Comparison of ENCODE assay signal across 8 cellular contexts in the genomic region with DNA sequence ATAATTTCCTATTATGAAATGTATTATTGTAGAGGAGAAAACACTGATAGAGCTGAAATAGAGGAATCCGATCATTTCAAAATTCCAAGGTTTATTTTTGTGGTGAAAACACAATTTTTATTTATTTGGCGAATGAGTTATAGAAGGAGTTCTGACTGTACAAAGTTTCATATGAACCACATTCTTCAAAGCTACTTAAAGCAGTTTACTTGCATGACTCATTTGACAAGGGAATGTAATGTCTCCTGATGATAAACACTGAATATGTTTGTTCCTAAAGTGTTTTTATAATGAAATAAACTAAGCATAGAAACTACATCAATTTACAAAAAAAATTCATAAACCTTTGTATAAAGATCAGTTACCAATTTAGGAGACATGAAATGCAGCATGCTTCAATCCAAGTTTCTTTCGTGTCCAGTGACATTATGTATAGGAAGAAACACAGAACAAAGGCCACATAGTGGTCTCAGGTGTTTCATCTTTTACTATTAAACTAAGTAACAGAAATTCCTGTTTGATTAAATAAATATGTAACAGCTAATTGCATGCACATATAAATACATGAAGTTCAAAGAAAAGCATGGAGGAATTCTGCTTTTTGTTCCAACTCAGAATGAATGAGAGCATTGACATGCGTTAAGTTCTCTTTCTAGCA. TPM values are rescaled to one million over a fixed set of nuclear protein-coding genes. Genes with fewer than 3 reads are reported as not detected.
DNase-seq lines count a peak whose midpoint lies in the region; ATAC-seq and TF ChIP-seq lines count a peak whose summit lies in the region.

No MANE protein-coding gene starts in this region.

- H3K4me3 Mint-ChIP-seq in activated CD8-positive, alpha-beta T cell treated with anti-CD3 and anti-CD28 coated beads, Interleukin-2, amount 10 ng/mL, durations not matched to agents 7 days and 5 days, result peak overlapping the region; percentile 88

- H3K9me3 Mint-ChIP-seq in activated CD8-positive, alpha-beta T cell treated with anti-CD3 and anti-CD28 coated beads, Interleukin-2, amount 10 ng/mL, durations not matched to agents 7 days and 5 days (ENCODE audit: insufficient read depth), result no peaks in the 10 kb centered on the region

- TF ChIP-seq CTCF in tibial artery (IDR thresholded peaks at IDR 0.05), result no peak

- peak; percentile 42 for DNase-seq in CD1c-positive myeloid dendritic cell (ENCODE audit: extremely low spot score)
- DNase-seq in activated CD8-positive, alpha-beta T cell treated with anti-CD3 and anti-CD28 coated beads, Interleukin-2, amount 10 ng/mL, durations not matched to agents 7 days and 5 days, result no peak
- no peak for DNase-seq in left colon
- DNase-seq in NCI-H2196 (lab: John Stamatoyannopoulos, UW; ENCODE audit: unreplicated experiment), result no peak
- DNase-seq in NCI-H2029 treated with DMSO at 0.1 percent for 48 hours (lab: John Stamatoyannopoulos, UW), result no peak
- DNase-seq in NCI-H82 treated with DMSO at 0.1 percent for 48 hours (lab: John Stamatoyannopoulos, UW; ENCODE audit: unreplicated experiment), result no peak
- no peak for DNase-seq in tibial artery

- POLR2A ChIA-PET in activated CD8-positive, alpha-beta T cell treated with anti-CD3 and anti-CD28 coated beads, Interleukin-2, amount 10 ng/mL, durations not matched to agents 7 days and 5 days (lab: Charles Lee), result interaction anchor here (3.1 kb wide), 1 partner anchor 427 kb away, joined by 35 read pairs; the partner anchor contains the start of gene CTBS

- no peaks in the 10 kb centered on the region for H3K9me3 ChIP-seq in tibial artery

- no peaks in the 10 kb centered on the region for H3K27me3 Mint-ChIP-seq in activated CD8-positive, alpha-beta T cell treated with anti-CD3 and anti-CD28 coated beads, Interleukin-2, amount 10 ng/mL, durations not matched to agents 7 days and 5 days (ENCODE audit: low read depth)

- peak; percentile 62 for ATAC-seq in HG02981 (IDR thresholded peaks at IDR 0.05; ENCODE audit: unreplicated experiment)
- ATAC-seq in activated CD8-positive, alpha-beta T cell treated with anti-CD3 and anti-CD28 coated beads, Interleukin-2, amount 10 ng/mL, durations not matched to agents 7 days and 5 days, result peak; percentile 22
- ATAC-seq in left colon, result peak; percentile 48

- CTCF ChIA-PET in activated CD8-positive, alpha-beta T cell treated with anti-CD3 and anti-CD28 coated beads, Interleukin-2, amount 10 ng/mL, durations not matched to agents 7 days and 5 days (lab: Charles Lee), result interaction anchor here (1.2 to 10.0 kb wide), 4 partner anchors 18 to 288 kb away, joined by 3 to 177 read pairs (median 5); partner anchors contain the start of gene SAMD13

- peak overlapping the region; percentile 60 for H3K27ac Mint-ChIP-seq in activated CD8-positive, alpha-beta T cell treated with anti-CD3 and anti-CD28 coated beads, Interleukin-2, amount 10 ng/mL, durations not matched to agents 7 days and 5 days

- peaks cover 38% of the 10 kb centered on the region for H3K4me1 Mint-ChIP-seq in activated CD8-positive, alpha-beta T cell treated with anti-CD3 and anti-CD28 coated beads, Interleukin-2, amount 10 ng/mL, durations not matched to agents 7 days and 5 days (ENCODE audit: low read depth)

- no peaks in the 10 kb centered on the region for H3K36me3 ChIP-seq in tibial artery

- no peaks in the 10 kb centered on the region for H3K4me1 ChIP-seq in tibial artery

- intact Hi-C loops in left colon (cut with DNase I, micrococcal nuclease), result no loop called here
- intact Hi-C loops in tibial artery (cut with DNase I; ENCODE audit: low total_unique reads), result loop anchor here (10.0 kb wide), 1 partner anchor 458 kb away; no protein-coding TSS in a partner anchor

- H3K36me3 Mint-ChIP-seq in activated CD8-positive, alpha-beta T cell treated with anti-CD3 and anti-CD28 coated beads, Interleukin-2, amount 10 ng/mL, durations not matched to agents 7 days and 5 days (ENCODE audit: low read depth), result peaks cover 17% of the 10 kb centered on the region

- no peak overlapping the region for H3K27ac ChIP-seq in tibial artery

- no peaks in the 10 kb centered on the region for H3K27me3 ChIP-seq in tibial artery

- H3K4me3 ChIP-seq in tibial artery, result no peak overlapping the region

RNA-seq across cellular contexts. Expression of gene PRKACB, which starts 2.4 kb away (rescaled TPM):
- 10 to 100 TPM; 85.2 to 96.3 TPM for total RNA-seq in activated CD8-positive, alpha-beta T cell treated with anti-CD3 and anti-CD28 coated beads, Interleukin-2, amount 10 ng/mL, durations not matched to agents 7 days and 5 days
- total RNA-seq in left colon, result 100 to 1,000 TPM; 113 to 127 TPM
